In genomic region chr2:241103176-241103595, GRCh38 we compare ENCODE assay signal across 8 cellular contexts. TPM values are rescaled to one million over a fixed set of nuclear protein-coding genes. Genes with fewer than 3 reads are reported as not detected.
DNase-seq lines count a peak whose midpoint lies in the region; ATAC-seq and TF ChIP-seq lines count a peak whose summit lies in the region.

No MANE protein-coding gene starts in this region.

- no peak for TF ChIP-seq CTCF in CD4-positive, alpha-beta T cell (IDR thresholded peaks at IDR 0.05)
- TF ChIP-seq CTCF in NB4 (IDR thresholded peaks at IDR 0.05; ENCODE audit: low read depth, low read length) = no peak
- TF ChIP-seq CTCF in neural crest cell (conservative IDR thresholded peaks at IDR 0.05) = no peak

- no peaks in the 10 kb centered on the region for H3K9me3 ChIP-seq in CD4-positive, alpha-beta T cell (ENCODE audit: control insufficient read depth, low read length)
- H3K9me3 ChIP-seq in effector memory CD4-positive, alpha-beta T cell (ENCODE audit: control insufficient read depth, low read length) = no peaks in the 10 kb centered on the region

- H3K36me3 Mint-ChIP-seq in CD4-positive, alpha-beta T cell (ENCODE audit: low read depth) = peaks cover 45% of the 10 kb centered on the region
- H3K36me3 Mint-ChIP-seq in neural crest cell (ENCODE audit: low read depth) = peaks cover 3% of the 10 kb centered on the region

- H3K4me1 ChIP-seq in effector memory CD4-positive, alpha-beta T cell (ENCODE audit: control insufficient read depth, insufficient read depth, low read length, poor library complexity, severe bottlenecking) = peaks cover 22% of the 10 kb centered on the region

- no peak for TF ChIP-seq POLR2A in NB4 (IDR thresholded peaks at IDR 0.05; ENCODE audit: extremely low read depth, insufficient read length)

- peak overlapping the region; percentile 95 for H3K4me3 Mint-ChIP-seq in CD4-positive, alpha-beta T cell
- H3K4me3 Mint-ChIP-seq in neural crest cell = peak overlapping the region; percentile 99

- H3K9me3 Mint-ChIP-seq in CD4-positive, alpha-beta T cell = no peaks in the 10 kb centered on the region
- H3K9me3 Mint-ChIP-seq in neural crest cell = no peaks in the 10 kb centered on the region

- no peak for ATAC-seq in CD4-positive, alpha-beta T cell (ENCODE audit: poor library complexity)
- ATAC-seq in GM21576 (IDR thresholded peaks at IDR 0.05; ENCODE audit: unreplicated experiment) = no peak

- DNase-seq in CD4-positive, alpha-beta T cell = no peak
- DNase-seq in NB4 (ENCODE audit: low read depth) (no peak), neural crest cell (ENCODE audit: low read depth, low spot score) (no peak), NCI-H2029 treated with DMSO at 0.1 percent for 48 hours (lab: John Stamatoyannopoulos, UW) (no peak), GF-D8 (lab: John Stamatoyannopoulos, UW) (no peak)
- no peak for DNase-seq in effector memory CD4-positive, alpha-beta T cell
- DNase-seq in central memory CD4-positive, alpha-beta T cell = no peak

- H3K4me1 Mint-ChIP-seq in CD4-positive, alpha-beta T cell (ENCODE audit: low read depth) = peaks cover 73% of the 10 kb centered on the region
- peaks cover 24% of the 10 kb centered on the region for H3K4me1 Mint-ChIP-seq in neural crest cell

- CTCF ChIA-PET in CD4-positive, alpha-beta T cell (lab: Charles Lee) = interaction anchor here (1.9 kb wide), 1 partner anchor 25 kb away, joined by 6 read pairs; no protein-coding TSS in a partner anchor

- no peaks in the 10 kb centered on the region for H3K27me3 ChIP-seq in CD4-positive, alpha-beta T cell (ENCODE audit: control insufficient read depth, insufficient read depth, low read length)
- H3K27me3 ChIP-seq in effector memory CD4-positive, alpha-beta T cell (replicated peaks; ENCODE audit: control insufficient read depth, insufficient read depth, low read length, poor library complexity, severe bottlenecking) = no peaks in the 10 kb centered on the region

- peak overlapping the region; percentile 90 for H3K27ac ChIP-seq in CD4-positive, alpha-beta T cell (ENCODE audit: low read depth, low read length)
- peak overlapping the region; percentile 89 for H3K27ac ChIP-seq in effector memory CD4-positive, alpha-beta T cell (ENCODE audit: insufficient read depth, low read length, poor library complexity, severe bottlenecking)

- peak overlapping the region; percentile 95 for H3K27ac Mint-ChIP-seq in CD4-positive, alpha-beta T cell
- peak overlapping the region; percentile 98 for H3K27ac Mint-ChIP-seq in neural crest cell (ENCODE audit: unreplicated experiment)

- peaks cover 29% of the 10 kb centered on the region for H3K36me3 ChIP-seq in effector memory CD4-positive, alpha-beta T cell (ENCODE audit: control insufficient read depth, insufficient read depth, low read length)

- no peaks in the 10 kb centered on the region for H3K27me3 Mint-ChIP-seq in CD4-positive, alpha-beta T cell
- no peaks in the 10 kb centered on the region for H3K27me3 Mint-ChIP-seq in neural crest cell (ENCODE audit: low read depth)

- POLR2A ChIA-PET in CD4-positive, alpha-beta T cell (lab: Charles Lee) = interaction anchor here (1.7 to 4.2 kb wide), 5 partner anchors 9 to 212 kb away, joined by 6 to 73 read pairs (median 16); partner anchors contain the start of genes HDLBP, PASK, PPP1R7 and SEPTIN2

- intact Hi-C loops in CD4-positive, alpha-beta T cell (cut with DNase I, micrococcal nuclease) = loop anchor here (2.0 to 10.0 kb wide), 5 partner anchors 46 to 518 kb away; partner anchors contain the start of genes CAPN10 (in 1 of the 2), HDLBP (in 1 of the 2), PASK (in 1 of the 2) and SEPTIN2 (in 1 of the 2)

- peak overlapping the region; percentile 94 for H3K4me3 ChIP-seq in NB4 (ENCODE audit: low read depth, low read length)
- peak overlapping the region; percentile 82 for H3K4me3 ChIP-seq in effector memory CD4-positive, alpha-beta T cell (ENCODE audit: insufficient read depth, low read depth, low read length, poor library complexity, severe bottlenecking)

RNA-seq across cellular contexts. Expression of gene MTERF4, which starts 1.1 kb away (rescaled TPM):
- total RNA-seq in CD4-positive, alpha-beta T cell = 10 to 100 TPM; 84.0 to 87.5 TPM
- total RNA-seq in neural crest cell = 43.7 and 46.2 TPM in 2 replicates

RNA-seq across cellular contexts. Expression of gene PASK, which starts 46.1 kb away (rescaled TPM):
- total RNA-seq in CD4-positive, alpha-beta T cell = 10 to 100 TPM; 78.0 to 87.9 TPM
- total RNA-seq in neural crest cell = 64.2 and 71.3 TPM in 2 replicates

RNA-seq across cellular contexts. Expression of gene PPP1R7, which starts 47.1 kb away (rescaled TPM):
- 10 to 100 TPM; 36.4 to 38.2 TPM for total RNA-seq in CD4-positive, alpha-beta T cell
- total RNA-seq in neural crest cell = 53.2 and 59.0 TPM in 2 replicates
